Comparison of ENCODE assay signal across 10 cellular contexts in the genomic region with DNA sequence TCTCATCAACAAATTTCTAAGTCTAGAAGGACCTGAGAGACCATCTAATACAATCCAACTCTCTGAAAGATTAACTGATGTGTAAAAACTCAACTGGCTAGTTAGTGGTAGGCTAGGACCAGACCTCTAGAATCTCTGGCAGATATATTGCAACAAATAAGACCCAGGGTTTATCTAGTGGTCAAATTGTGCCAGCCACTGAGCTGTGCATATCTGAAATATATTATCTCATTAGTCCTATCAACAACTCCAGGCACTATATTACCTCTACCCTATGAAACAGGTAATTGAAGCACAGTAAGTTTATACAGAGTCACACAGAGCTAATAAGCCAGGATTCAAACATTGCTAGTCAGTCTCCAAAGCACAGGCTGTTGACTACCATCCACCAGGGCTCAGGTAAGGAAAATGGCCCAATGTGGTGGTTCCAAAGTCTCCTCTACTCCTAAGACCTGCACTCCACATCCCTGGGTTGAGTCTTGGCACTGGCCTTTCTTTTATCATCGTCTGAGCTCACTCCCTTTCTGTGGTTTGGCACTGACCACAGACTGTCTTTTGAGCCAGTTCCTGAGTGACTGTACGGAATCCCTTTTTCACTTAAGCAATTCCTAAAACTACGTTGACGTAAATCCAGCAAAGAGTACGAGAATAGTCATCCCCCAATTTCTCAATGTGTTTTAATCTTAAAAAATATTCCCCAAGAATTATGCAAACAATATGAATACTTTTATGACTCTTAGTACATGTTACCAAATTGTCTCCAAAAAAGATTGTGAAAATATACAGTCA. TPM values are rescaled to one million over a fixed set of nuclear protein-coding genes. Genes with fewer than 3 reads are reported as not detected.
DNase-seq lines count a peak whose midpoint lies in the region; ATAC-seq and TF ChIP-seq lines count a peak whose summit lies in the region.
"Had no signal": no experiment of that assay in that cellular context is flagged by ENCODE, and none has a peak within 500 bp of the region (broad histone marks: within the 10 kb centered on the region; RNA-seq: fewer than 3 reads in every experiment).

No MANE protein-coding gene starts in this region.

- TF ChIP-seq CTCF in adrenal gland (IDR thresholded peaks at IDR 0.05) (no peak), upper lobe of right lung (IDR thresholded peaks at IDR 0.05) (no peak)

- no peak overlapping the region for H3K4me3 ChIP-seq in adrenal gland
- no peak overlapping the region for H3K4me3 ChIP-seq in right cardiac atrium (ENCODE audit: low read length)
- no peak overlapping the region for H3K4me3 ChIP-seq in upper lobe of right lung

- H3K9me3 ChIP-seq in adrenal gland (replicated peaks in 1 of 3) (no peaks in the 10 kb centered on the region), right cardiac atrium (ENCODE audit: control insufficient read depth, low read length) (no peaks in the 10 kb centered on the region), upper lobe of right lung (no peaks in the 10 kb centered on the region)

- intact Hi-C loops in adrenal gland (cut with DNase I): no loop called here
- intact Hi-C loops in right cardiac atrium (cut with DNase I): no loop called here
- intact Hi-C loops in upper lobe of right lung (cut with DNase I): no loop called here

- H3K4me1 ChIP-seq in adrenal gland (replicated peaks in 1 of 2) (no peaks in the 10 kb centered on the region), right cardiac atrium (ENCODE audit: control insufficient read depth, insufficient read depth, low read length) (no peaks in the 10 kb centered on the region), upper lobe of right lung (no peaks in the 10 kb centered on the region)

- DNase-seq in NOMO-1 (lab: John Stamatoyannopoulos, UW; ENCODE audit: unreplicated experiment in 2 of 2) (peak; percentile 30 to 42), NOMO-1 treated with dmso at 0.1 percent for 144 hours (lab: John Stamatoyannopoulos, UW; ENCODE audit: unreplicated experiment) (no peak), adrenal gland (peak in 6 of 7 donors; percentile 44 to 77 (median 71)), right cardiac atrium (peak; percentile 60 to 73 (median 61)), upper lobe of right lung (no peak), NCI-H2081 (lab: John Stamatoyannopoulos, UW) (no peak), NAMALWA (ENCODE audit: low spot score) (no peak)
- DNase-seq: glutamatergic neuron, NCI-H345 had no signal

- ATAC-seq in right cardiac atrium: peak; percentile 95 to 97
- ATAC-seq in upper lobe of right lung: peak; percentile 94
- no peak for ATAC-seq in GM19455 (IDR thresholded peaks at IDR 0.05; ENCODE audit: unreplicated experiment)

- H3K36me3 ChIP-seq in adrenal gland (replicated peaks in 1 of 2) (no peaks in the 10 kb centered on the region), upper lobe of right lung (no peaks in the 10 kb centered on the region)

- no peak for TF ChIP-seq POLR2A in adrenal gland (IDR thresholded peaks at IDR 0.05)

- H3K27ac ChIP-seq in adrenal gland (peak overlapping the region in 1 of 5 donors; percentile 44), right cardiac atrium (ENCODE audit: low read length) (no peak overlapping the region), upper lobe of right lung (no peak overlapping the region)

- WGBS in adrenal gland, 4 donors: 31 to 44% (median 40%) methylated on average over 5 of the region's 5 CpGs
- WGBS in right cardiac atrium: 31% methylated on average over 5 of the region's 5 CpGs

- H3K27me3 ChIP-seq in adrenal gland (no peaks in the 10 kb centered on the region), right cardiac atrium (ENCODE audit: control insufficient read depth, insufficient read depth) (no peaks in the 10 kb centered on the region), upper lobe of right lung (no peaks in the 10 kb centered on the region)

RNA-seq across cellular contexts. Expression of a gene that starts 11.9 kb away (rescaled TPM):
- total RNA-seq in adrenal gland (10 to 100 TPM; 25.3 to 81.9 (median 60.0) TPM), right cardiac atrium (10 to 100 TPM; 10.4 to 17.2 (median 12.0) TPM), upper lobe of right lung (51.4 TPM)
- polyA plus RNA-seq in adrenal gland (10 to 100 TPM; 17.5 to 45.3 (median 19.9) TPM), right cardiac atrium (9.1 TPM)

Comparison
In these comparisons a context has a peak if more than half of its experiments do, and no peak if none do; other contexts are left out.
1. DNase-seq: peak in NOMO-1 (2 of 2), adrenal gland (6 of 7) and right cardiac atrium (3 of 3); none in NOMO-1 treated with dmso at 0.1 percent for 144 hours (single experiment), upper lobe of right lung (single experiment), NCI-H2081 (0 of 2) and NAMALWA (single experiment).